16 cellular contexts compared by ENCODE assay signal in the genomic region with DNA sequence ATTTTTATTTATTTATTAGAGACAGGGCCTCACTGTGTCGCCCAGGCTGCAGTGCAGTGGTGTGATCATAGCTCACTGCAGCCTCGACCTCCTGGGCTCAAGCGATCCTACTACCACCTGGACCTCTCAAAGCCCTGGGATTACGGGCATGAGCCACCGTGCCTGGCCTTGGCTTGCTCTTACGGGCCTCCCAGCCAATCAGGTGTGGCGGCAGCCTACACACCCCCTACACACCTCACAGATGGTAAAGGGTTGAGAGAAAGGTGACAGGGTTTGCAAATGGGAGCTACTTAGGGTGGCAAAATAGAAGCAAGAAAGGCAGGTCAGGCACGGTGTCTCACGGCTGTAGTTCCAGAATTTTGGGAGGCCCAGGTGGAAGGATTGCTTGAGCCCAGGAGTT. TPM values are rescaled to one million over a fixed set of nuclear protein-coding genes. Genes with fewer than 3 reads are reported as not detected.
A peak's percentile ranks its signal among the peaks of the same experiment; 100 is the strongest.
DNase-seq lines count a peak whose midpoint lies in the region; ATAC-seq and TF ChIP-seq lines count a peak whose summit lies in the region.
"Had no signal": no experiment of that assay in that cellular context is flagged by ENCODE, and none has a peak within 500 bp of the region (broad histone marks: within the 10 kb centered on the region; RNA-seq: fewer than 3 reads in every experiment).

No MANE protein-coding gene starts in this region.

- no peaks in the 10 kb centered on the region for H3K36me3 Mint-ChIP-seq in IgD-negative memory B cell
- H3K36me3 Mint-ChIP-seq: activated naive CD4-positive, alpha-beta T cell treated with anti-CD3 and anti-CD28 coated beads, Interleukin-2, amount 10 ng/mL, durations not matched to agents 7 days and 5 days had no signal

- no peaks in the 10 kb centered on the region for H3K27me3 Mint-ChIP-seq in IgD-negative memory B cell

- peak; percentile 72 for ATAC-seq in body of pancreas
- ATAC-seq in GM21619 (IDR thresholded peaks at IDR 0.05; ENCODE audit: unreplicated experiment) = no peak

- 27 to 44% methylated on average over 6 to 9 of the region's 9 CpGs for WGBS in body of pancreas, 2 donors

- H3K4me1 ChIP-seq in body of pancreas (peaks cover 15% of the 10 kb centered on the region), parathyroid adenoma (no peaks in the 10 kb centered on the region)

- peak overlapping the region; percentile 84 for H2AFZ ChIP-seq in parathyroid adenoma

- H3K4me3 ChIP-seq in body of pancreas (no peak overlapping the region), parathyroid adenoma (ENCODE audit: low read depth, low read length) (no peak overlapping the region)

- intact Hi-C loops in body of pancreas (cut with DNase I) = no loop called here

- H3K9me3 ChIP-seq in body of pancreas = no peaks in the 10 kb centered on the region
- no peaks in the 10 kb centered on the region for H3K9me3 ChIP-seq in parathyroid adenoma (ENCODE audit: control insufficient read depth, low read length)

- H3K27me3 ChIP-seq in body of pancreas (no peaks in the 10 kb centered on the region), parathyroid adenoma (ENCODE audit: control insufficient read depth, insufficient read depth, low read length) (no peaks in the 10 kb centered on the region)
- H3K27me3 ChIP-seq: brain microvascular endothelial cell had no signal

- TF ChIP-seq CTCF in body of pancreas (IDR thresholded peaks at IDR 0.05) (no peak), parathyroid adenoma (IDR thresholded peaks at IDR 0.05) (no peak)

- no peaks in the 10 kb centered on the region for H3K36me3 ChIP-seq in body of pancreas (replicated peaks in 1 of 2; ENCODE audit: insufficient read depth in 1 of 2, low read depth in 2 of 2)
- H3K36me3 ChIP-seq in parathyroid adenoma (ENCODE audit: control insufficient read depth, insufficient read depth, low read length) = no peaks in the 10 kb centered on the region
- H3K36me3 ChIP-seq: brain microvascular endothelial cell had no signal

- H3K79me2 ChIP-seq in parathyroid adenoma = no peaks in the 10 kb centered on the region

- H3K4me2 ChIP-seq in parathyroid adenoma (ENCODE audit: low read length) = no peak overlapping the region

- H3K27ac Mint-ChIP-seq in IgD-negative memory B cell = peak overlapping the region in 1 of 3 donors; percentile 57

- peak overlapping the region in 3 of 4 donors; percentile 90 to 99 (median 93) for H3K4me3 Mint-ChIP-seq in IgD-negative memory B cell

- peak; percentile 53 for DNase-seq in NCI-H345 (lab: John Stamatoyannopoulos, UW)
- no peak for DNase-seq in NCI-H345 treated with DMSO at 0.1 percent for 48 hours (lab: John Stamatoyannopoulos, UW; ENCODE audit: unreplicated experiment)
- DNase-seq in body of pancreas = peak; percentile 75 to 85 (median 84)
- DNase-seq in dedifferentiated amniotic fluid mesenchymal stem cell (ENCODE audit: extremely low spot score) = no peak
- DNase-seq in NCI-H1436 treated with DMSO at 0.1 percent for 48 hours (lab: John Stamatoyannopoulos, UW) = no peak
- DNase-seq: activated CD4-positive, CD25-positive, alpha-beta regulatory T cell; activated naive CD4-positive, alpha-beta T cell treated with anti-CD3 and anti-CD28 coated beads, Interleukin-2, amount 10 ng/mL, durations not matched to agents 7 days and 5 days; brain microvascular endothelial cell; GM23248; KBM-7; left ventricle myocardium superior; OCI-M1; stimulated activated naive CD8-positive, alpha-beta T cell treated with anti-CD3 and anti-CD28 coated beads, Interleukin-15, Interleukin-2, amounts not matched to agents 100 U/mL and 50 U/mL, for 24 hours had no signal

- H3K4me1 Mint-ChIP-seq in IgD-negative memory B cell = peaks cover 4 to 6% (median 5%) of the 10 kb centered on the region in 3 donors

- no peaks in the 10 kb centered on the region for H3K9me3 Mint-ChIP-seq in IgD-negative memory B cell
- H3K9me3 Mint-ChIP-seq: activated naive CD4-positive, alpha-beta T cell treated with anti-CD3 and anti-CD28 coated beads, Interleukin-2, amount 10 ng/mL, durations not matched to agents 7 days and 5 days had no signal

- no peak for TF ChIP-seq POLR2A in body of pancreas (IDR thresholded peaks at IDR 0.05)

- H3K27ac ChIP-seq in body of pancreas = peak overlapping the region; percentile 81 to 95 (median 86)
- no peak overlapping the region for H3K27ac ChIP-seq in parathyroid adenoma
- H3K27ac ChIP-seq: brain microvascular endothelial cell, GM23248 had no signal

- no peak overlapping the region for H3K9ac ChIP-seq in parathyroid adenoma

RNA-seq across cellular contexts. Expression of a gene that starts 1.0 kb away (rescaled TPM):
- polyA plus RNA-seq in IgD-negative memory B cell = 31.6 TPM
- not detected for total RNA-seq in body of pancreas
- total RNA-seq: GM23248, left ventricle myocardium superior had no signal
- polyA plus RNA-seq: GM23248 had no signal

RNA-seq across cellular contexts. Expression of a gene that starts 14.5 kb away (rescaled TPM):
- polyA plus RNA-seq in IgD-negative memory B cell = 2.7 TPM
- total RNA-seq in body of pancreas = 10 to 100 TPM; 18.7 to 31.6 TPM

RNA-seq across cellular contexts. Expression of a gene that starts 37.0 kb away (rescaled TPM):
- polyA plus RNA-seq in IgD-negative memory B cell = not detected
- total RNA-seq in body of pancreas = not detected
- total RNA-seq: GM23248, left ventricle myocardium superior had no signal
- polyA plus RNA-seq: GM23248 had no signal

RNA-seq across cellular contexts. Expression of a gene that starts 38.9 kb away (rescaled TPM):
- polyA plus RNA-seq in IgD-negative memory B cell = 140 TPM
- 10 to 100 TPM in 1 of 2 donors, 1 to 10 TPM in 1; 6.0 to 11.2 TPM for total RNA-seq in body of pancreas

RNA-seq across cellular contexts. Expression of a gene that starts 41.9 kb away (rescaled TPM):
- 74.8 TPM for polyA plus RNA-seq in IgD-negative memory B cell
- total RNA-seq in body of pancreas = 10 to 100 TPM; 26.2 to 83.4 TPM

Comparison
In these comparisons a context has a peak if more than half of its experiments do, and no peak if none do; other contexts are left out.
1. DNase-seq: peak in NCI-H345 (single experiment) and body of pancreas (4 of 4); none in NCI-H345 treated with DMSO at 0.1 percent for 48 hours (single experiment), dedifferentiated amniotic fluid mesenchymal stem cell (single experiment) and NCI-H1436 treated with DMSO at 0.1 percent for 48 hours (single experiment).